In the genomic region with DNA sequence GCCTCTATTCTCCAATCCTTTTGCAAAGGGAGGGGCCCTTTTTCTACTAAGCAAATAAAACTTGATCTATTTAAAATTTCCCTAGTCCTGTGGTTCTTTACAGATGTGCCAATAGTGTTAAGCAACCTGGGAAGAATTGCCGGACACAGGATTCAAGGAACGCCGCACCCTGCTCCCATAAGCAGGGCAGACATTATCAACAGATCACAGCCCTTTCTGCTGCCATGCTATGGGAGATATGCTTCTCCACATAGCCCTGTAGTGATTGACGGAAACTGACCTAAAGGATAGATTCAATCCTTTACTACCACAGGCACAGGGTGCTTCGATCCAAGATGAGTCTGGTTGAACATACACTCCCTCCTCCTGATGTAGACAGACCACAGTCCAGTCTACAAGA, we compare ENCODE assay signal across 12 cellular contexts.
DNase-seq lines count a peak whose midpoint lies in the region; ATAC-seq and TF ChIP-seq lines count a peak whose summit lies in the region.
"Had no signal": no experiment of that assay in that cellular context is flagged by ENCODE, and none has a peak within 500 bp of the region (broad histone marks: within the 10 kb centered on the region; RNA-seq: fewer than 3 reads in every experiment).

No MANE protein-coding gene starts in this region.

- no peaks in the 10 kb centered on the region for H3K9me3 Mint-ChIP-seq in dendritic cell treated with granulocyte-macrophage colony-stimulating factor and Interleukin-4, amounts not matched to agents 40 ng/mL and 50 ng/mL, for 4 days
- H3K9me3 Mint-ChIP-seq: WTC11 had no signal

- H3K9ac ChIP-seq in mammary epithelial cell (ENCODE audit: insufficient read depth, low read length): no peak overlapping the region

- H3K27me3 ChIP-seq in prostate gland (replicated peaks; ENCODE audit: insufficient read depth): no peaks in the 10 kb centered on the region
- H3K27me3 ChIP-seq in mammary epithelial cell (ENCODE audit: insufficient read depth, low read length): no peaks in the 10 kb centered on the region
- H3K27me3 ChIP-seq: thyroid gland had no signal

- peak; percentile 45 for ATAC-seq in GM18511 (IDR thresholded peaks at IDR 0.05; ENCODE audit: unreplicated experiment)
- ATAC-seq in GM21423 (IDR thresholded peaks at IDR 0.05; ENCODE audit: unreplicated experiment): peak; percentile 19
- ATAC-seq in HG03196 (IDR thresholded peaks at IDR 0.05; ENCODE audit: unreplicated experiment): peak; percentile 25
- ATAC-seq: WTC11 had no signal

- H3K9me3 ChIP-seq in prostate gland (no peaks in the 10 kb centered on the region), mammary epithelial cell (replicated peaks; ENCODE audit: insufficient read depth, low read length) (no peaks in the 10 kb centered on the region)
- H3K9me3 ChIP-seq: thyroid gland had no signal

- peak overlapping the region; percentile 60 for H3K27ac Mint-ChIP-seq in dendritic cell treated with granulocyte-macrophage colony-stimulating factor and Interleukin-4, amounts not matched to agents 40 ng/mL and 50 ng/mL, for 4 days
- H3K27ac Mint-ChIP-seq: WTC11 had no signal

- H3K4me3 ChIP-seq in prostate gland: no peak overlapping the region
- no peak overlapping the region for H3K4me3 ChIP-seq in mammary epithelial cell (replicated peaks in 1 of 3; ENCODE audit: insufficient read depth in 1 of 3, low read depth in 2 of 3, low read length in 3 of 3)
- H3K4me3 ChIP-seq: thyroid gland had no signal

- H3K27ac ChIP-seq in prostate gland: no peak overlapping the region
- no peak overlapping the region for H3K27ac ChIP-seq in mammary epithelial cell (ENCODE audit: insufficient read depth, low read depth, low read length)
- H3K27ac ChIP-seq: thyroid gland had no signal

- no peak overlapping the region for H3K4me2 ChIP-seq in mammary epithelial cell (ENCODE audit: insufficient read depth, low read depth, low read length)

- H3K4me1 Mint-ChIP-seq in dendritic cell treated with granulocyte-macrophage colony-stimulating factor and Interleukin-4, amounts not matched to agents 40 ng/mL and 50 ng/mL, for 4 days (ENCODE audit: low read depth): peaks cover 43% of the 10 kb centered on the region

- H3K36me3 Mint-ChIP-seq in dendritic cell treated with granulocyte-macrophage colony-stimulating factor and Interleukin-4, amounts not matched to agents 40 ng/mL and 50 ng/mL, for 4 days (ENCODE audit: low read depth): no peaks in the 10 kb centered on the region
- H3K36me3 Mint-ChIP-seq: WTC11 had no signal

- H3K27me3 Mint-ChIP-seq in dendritic cell treated with granulocyte-macrophage colony-stimulating factor and Interleukin-4, amounts not matched to agents 40 ng/mL and 50 ng/mL, for 4 days: peaks cover 6% of the 10 kb centered on the region

- CTCF ChIA-PET in mammary epithelial cell (lab: Charles Lee; ENCODE audit: low non-redundant PET): no interaction called here

- H2AFZ ChIP-seq in mammary epithelial cell (ENCODE audit: low read depth, low read length): no peak overlapping the region

- no peak for DNase-seq in effector CD8-positive, alpha-beta T cell (lab: John Stamatoyannopoulos, UW)
- DNase-seq in glomerular visceral epithelial cell (ENCODE audit: extremely low spot score) (no peak), prostate gland (ENCODE audit: low spot score) (no peak), mammary epithelial cell (no peak)
- DNase-seq: DND-41, NCI-H510A, thyroid gland had no signal

- no peak for TF ChIP-seq POLR2A in prostate gland (IDR thresholded peaks at IDR 0.05)

- no peaks in the 10 kb centered on the region for H3K4me1 ChIP-seq in prostate gland (replicated peaks)
- H3K4me1 ChIP-seq in mammary epithelial cell (ENCODE audit: insufficient read depth, low read length): peaks cover 6% of the 10 kb centered on the region

- TF ChIP-seq CTCF in prostate gland (IDR thresholded peaks at IDR 0.05) (no peak), mammary epithelial cell (conservative IDR thresholded peaks at IDR 0.05 in 1 of 2, IDR thresholded peaks at IDR 0.05 in 1 of 2; ENCODE audit: extremely low read depth in 1 of 2, insufficient read depth in 1 of 2, low read depth in 1 of 2, low read length in 2 of 2) (no peak)

- H3K79me2 ChIP-seq in mammary epithelial cell (ENCODE audit: insufficient read depth, low read length): peaks cover 12% of the 10 kb centered on the region

- H4K20me1 ChIP-seq in mammary epithelial cell (ENCODE audit: insufficient read depth, low read length): no peaks in the 10 kb centered on the region

- intact Hi-C loops in dendritic cell treated with granulocyte-macrophage colony-stimulating factor and Interleukin-4, amounts not matched to agents 40 ng/mL and 50 ng/mL, for 4 days (cut with micrococcal nuclease): loop anchor here (10.0 kb wide), 1 partner anchor 151 kb away; the partner anchor contains the start of gene FYN
- intact Hi-C loops in prostate gland (cut with DNase I): no loop called here
- intact Hi-C loops in mammary epithelial cell (cut with micrococcal nuclease): loop anchor here (5.0 kb wide), 1 partner anchor 128 kb away; no protein-coding TSS in a partner anchor

- no TSS peak for BruUV-seq in mammary epithelial cell (replicated peaks; lab: Mats Ljungman, UMichigan)

- WGBS in prostate gland: 90% methylated on average over 5 of the region's 5 CpGs
- WGBS in mammary epithelial cell (ENCODE audit: low coverage, missing lambda C conversion rate): 97% methylated on average over 5 of the region's 5 CpGs

- dilution Hi-C loops in mammary epithelial cell (cut with HindIII; ENCODE audit: low sequenced_read_pairs): no loop called here

- H3K36me3 ChIP-seq in prostate gland: no peaks in the 10 kb centered on the region
- H3K36me3 ChIP-seq in mammary epithelial cell (ENCODE audit: insufficient read depth, low read length): no peaks in the 10 kb centered on the region
- H3K36me3 ChIP-seq: thyroid gland had no signal

- in situ Hi-C loops in mammary epithelial cell (cut with MboI; ENCODE audit: low sequenced_read_pairs in 2 of 2): no loop called here

- no peak overlapping the region for H3K4me3 Mint-ChIP-seq in dendritic cell treated with granulocyte-macrophage colony-stimulating factor and Interleukin-4, amounts not matched to agents 40 ng/mL and 50 ng/mL, for 4 days
- H3K4me3 Mint-ChIP-seq: WTC11 had no signal
